ENCODE assay signal across 8 cellular contexts in the genomic region with DNA sequence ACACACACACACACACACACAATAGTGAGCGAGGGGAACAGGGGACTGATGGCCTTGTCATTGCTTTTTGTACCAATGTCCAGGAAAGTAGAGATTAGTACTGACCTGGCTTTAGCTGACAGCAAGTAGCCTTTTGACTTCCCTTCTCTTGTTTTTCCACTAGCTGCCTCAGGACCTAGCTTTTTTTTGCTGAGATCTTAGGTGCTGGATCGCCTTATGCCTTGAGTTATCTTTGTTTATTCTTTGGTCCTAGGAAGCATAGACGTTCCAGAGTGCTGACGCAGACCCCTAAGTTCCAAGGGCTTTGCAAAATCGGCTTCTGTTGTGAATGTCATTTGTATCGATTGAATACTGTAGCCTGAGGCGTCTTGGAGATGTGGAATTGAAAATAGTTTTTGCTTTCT. TPM values are rescaled to one million over a fixed set of nuclear protein-coding genes. Genes with fewer than 3 reads are reported as not detected.
DNase-seq lines count a peak whose midpoint lies in the region; ATAC-seq and TF ChIP-seq lines count a peak whose summit lies in the region.

UTS2B (minus strand) TSS at position 218 of the 404 bp plus-strand sequence. CDS start 48,337 bp downstream, outside the sequence.

- no peak for TF ChIP-seq EP300 in stomach (IDR thresholded peaks at IDR 0.05)

- ATAC-seq in HG02763 (IDR thresholded peaks at IDR 0.05; ENCODE audit: unreplicated experiment), result no peak

- DNase-seq in MM.1S, result peak; percentile 31
- no peak for DNase-seq in breast epithelium (ENCODE audit: low spot score in 2 of 2)
- DNase-seq in kidney tubule cell (ENCODE audit: low spot score), result peak; percentile 78
- no peak for DNase-seq in stomach
- DNase-seq in activated CD4-positive, alpha-beta T cell treated with anti-CD3 and anti-CD28 coated beads, Interleukin-2, amount 50 U/mL, for 1 hour, result no peak
- no peak for DNase-seq in stimulated activated CD4-positive, alpha-beta T cell treated with anti-CD3 and anti-CD28 coated beads, Interleukin-2, amount 100 ng/mL, for 48 hours

- H3K9ac ChIP-seq in MM.1S (ENCODE audit: low read length), result peak within 1 kb of the TSS; percentile 80

- H3K27ac ChIP-seq in DOHH2 (ENCODE audit: low read depth, low read length) (peak within 1 kb of the TSS; percentile 37), MM.1S (ENCODE audit: low read length) (peak within 1 kb of the TSS; percentile 55; the same call in 1 of the 2 replicates), breast epithelium (peak within 1 kb of the TSS; percentile 95 to 96), stomach (peak within 1 kb of the TSS; percentile 92 to 97 (median 93))

- H3K4me3 ChIP-seq in DOHH2 (ENCODE audit: low read length) (peak within 1 kb of the TSS; percentile 87), MM.1S (ENCODE audit: low read length) (peak within 1 kb of the TSS; percentile 83), breast epithelium (peak within 1 kb of the TSS; percentile 91 to 96 (median 94)), stomach (peak within 1 kb of the TSS; percentile 62 to 96 (median 87))

- intact Hi-C loops in breast epithelium (cut with DNase I; ENCODE audit: low total_unique reads), result no loop called here
- intact Hi-C loops in stomach (cut with DNase I; ENCODE audit: low total_unique reads), result no loop called here

- H3K4me2 ChIP-seq in DOHH2 (ENCODE audit: low read length), result peak within 1 kb of the TSS; percentile 90
- peak within 1 kb of the TSS; percentile 77 for H3K4me2 ChIP-seq in MM.1S (ENCODE audit: low read depth, low read length)

- TF ChIP-seq POLR2A in breast epithelium (IDR thresholded peaks at IDR 0.05) (no peak), stomach (IDR thresholded peaks at IDR 0.05) (no peak)

- H3K9me2 ChIP-seq in DOHH2 (replicated peaks; ENCODE audit: control insufficient read depth, low read length) (no peaks in the 10 kb centered on the region), MM.1S (replicated peaks; ENCODE audit: insufficient read depth, low read length) (no peaks in the 10 kb centered on the region)

- peaks cover 61% of the 10 kb centered on the region for H3K79me2 ChIP-seq in DOHH2 (ENCODE audit: control insufficient read depth, low read length)
- H3K79me2 ChIP-seq in MM.1S (ENCODE audit: low read length), result peaks cover 60% of the 10 kb centered on the region

- H3F3A ChIP-seq in DOHH2 (ENCODE audit: control insufficient read depth, insufficient read depth), result no peaks in the 10 kb centered on the region
- H3F3A ChIP-seq in MM.1S (ENCODE audit: insufficient read depth, low read length), result peaks cover 11% of the 10 kb centered on the region

- H3K4me1 ChIP-seq in DOHH2 (ENCODE audit: control insufficient read depth, low read length) (peaks cover 48% of the 10 kb centered on the region), MM.1S (ENCODE audit: low read length) (peaks cover 22% of the 10 kb centered on the region), breast epithelium (no peaks in the 10 kb centered on the region), stomach (peaks cover 18 to 58% (median 38%) of the 10 kb centered on the region in 4 donors)

- 5 to 16% (median 13%) methylated on average over 7 of the region's 7 CpGs for WGBS in stomach, 5 donors

- H3K27me3 ChIP-seq in DOHH2 (ENCODE audit: control insufficient read depth, low read length), result no peaks in the 10 kb centered on the region
- H3K27me3 ChIP-seq in MM.1S (replicated peaks; ENCODE audit: insufficient read depth, low read length), result no peaks in the 10 kb centered on the region
- H3K27me3 ChIP-seq in breast epithelium, result no peaks in the 10 kb centered on the region
- no peaks in the 10 kb centered on the region for H3K27me3 ChIP-seq in stomach

- no peaks in the 10 kb centered on the region for H4K20me1 ChIP-seq in DOHH2 (ENCODE audit: control insufficient read depth, insufficient read depth, low read depth, low read length)
- no peaks in the 10 kb centered on the region for H4K20me1 ChIP-seq in MM.1S (ENCODE audit: insufficient read depth, low read length)

- peak within 1 kb of the TSS; percentile 91 for H2AFZ ChIP-seq in MM.1S (ENCODE audit: low read length)

- H3K9me3 ChIP-seq in DOHH2 (ENCODE audit: control insufficient read depth, insufficient read depth, low read length), result no peaks in the 10 kb centered on the region
- H3K9me3 ChIP-seq in MM.1S (replicated peaks; ENCODE audit: insufficient read depth, low read length), result no peaks in the 10 kb centered on the region
- no peaks in the 10 kb centered on the region for H3K9me3 ChIP-seq in breast epithelium
- no peaks in the 10 kb centered on the region for H3K9me3 ChIP-seq in stomach

- TF ChIP-seq CTCF in DOHH2 (IDR thresholded peaks at IDR 0.05; ENCODE audit: low read depth, low read length, poor library complexity, severe bottlenecking) (no peak), MM.1S (IDR thresholded peaks at IDR 0.05; ENCODE audit: low read length) (no peak), breast epithelium (IDR thresholded peaks at IDR 0.05) (no peak), stomach (IDR thresholded peaks at IDR 0.05) (no peak)

- H3K36me3 ChIP-seq in DOHH2 (ENCODE audit: control insufficient read depth, low read length) (peaks cover 5% of the 10 kb centered on the region), MM.1S (replicated peaks; ENCODE audit: insufficient read depth, low read length) (no peaks in the 10 kb centered on the region), breast epithelium (no peaks in the 10 kb centered on the region), stomach (no peaks in the 10 kb centered on the region)

RNA-seq across cellular contexts. Expression of gene UTS2B, which starts in this region (rescaled TPM):
- total RNA-seq in breast epithelium (under 1 TPM in 1 of 3 donors, not detected in 2; 0.15 TPM), stomach (not detected)
- under 1 TPM in 2 of 3 donors, not detected in 1; 0.20 to 0.46 TPM for polyA plus RNA-seq in stomach

Comparison
In these comparisons a context has a peak if more than half of its experiments do, and no peak if none do; other contexts are left out.
1. H3K27ac ChIP-seq: peak in every context shown above with its lines; median percentile 96 in breast epithelium; 93 in stomach; 55 in MM.1S; 37 in DOHH2.
2. DNase-seq: peak in MM.1S (single experiment) and kidney tubule cell (single experiment); none in breast epithelium (0 of 2), stomach (single experiment), activated CD4-positive, alpha-beta T cell treated with anti-CD3 and anti-CD28 coated beads, Interleukin-2, amount 50 U/mL, for 1 hour (single experiment) and stimulated activated CD4-positive, alpha-beta T cell treated with anti-CD3 and anti-CD28 coated beads, Interleukin-2, amount 100 ng/mL, for 48 hours (0 of 2).
3. Peak in every context shown above with its lines, with median percentiles within 50 percentile points of each other: H3K4me3 ChIP-seq.